In the genomic region with DNA sequence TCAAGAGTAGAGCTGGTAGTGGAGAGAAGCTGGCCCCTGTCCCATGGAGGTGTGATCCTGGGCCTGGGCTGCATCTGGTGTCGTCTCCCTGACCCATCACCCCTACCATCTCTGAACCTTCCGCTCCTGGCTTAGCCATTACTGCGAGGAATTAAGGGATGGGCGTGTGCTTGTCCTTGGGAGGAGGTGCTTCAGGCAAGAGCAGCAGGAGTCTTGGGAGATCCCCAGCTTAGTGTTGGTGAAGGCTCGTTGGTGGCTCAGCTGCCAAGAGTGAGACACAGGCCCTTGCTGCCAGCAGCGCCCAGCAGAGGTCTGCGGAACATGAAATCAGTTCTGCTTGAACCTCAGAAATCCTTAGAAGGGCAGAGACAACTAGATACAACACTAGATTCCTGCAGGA, we compare ENCODE assay signal across 24 cellular contexts. TPM values are rescaled to one million over a fixed set of nuclear protein-coding genes. Genes with fewer than 3 reads are reported as not detected.
A peak's percentile ranks its signal among the peaks of the same experiment; 100 is the strongest.
DNase-seq lines count a peak whose midpoint lies in the region; ATAC-seq, FAIRE-seq and TF ChIP-seq lines count a peak whose summit lies in the region.
"Had no signal": no experiment of that assay in that cellular context is flagged by ENCODE, and none has a peak within 500 bp of the region (broad histone marks: within the 10 kb centered on the region; RNA-seq: fewer than 3 reads in every experiment).

No MANE protein-coding gene starts in this region.

- no peaks in the 10 kb centered on the region for H3K79me1 ChIP-seq in H1 (ENCODE audit: low read depth, low read length)
- no peaks in the 10 kb centered on the region for H3K79me1 ChIP-seq in neuronal stem cell (ENCODE audit: low read depth, low read length)

- CTCF ChIA-PET in H1 (lab: Charles Lee; ENCODE audit: partially characterized antibody), result interaction anchor here (0.7 to 1.7 kb wide), 7 partner anchors 19 to 273 kb away, joined by 3 to 5 read pairs (median 4); partner anchors contain the start of gene FIGLA

- no peak overlapping the region for H3K4me3 Mint-ChIP-seq in T-helper 17 cell
- H3K4me3 Mint-ChIP-seq: CD4-positive, CD25-positive, alpha-beta regulatory T cell had no signal

- H2BK12ac ChIP-seq in H1 (ENCODE audit: low read depth, low read length), result no peak overlapping the region
- H2BK12ac ChIP-seq in neuronal stem cell (ENCODE audit: low read length), result no peak overlapping the region

- H4K91ac ChIP-seq in H1 (replicated peaks; ENCODE audit: insufficient read length, low read length) (no peak overlapping the region), neuronal stem cell (ENCODE audit: low read depth, low read length, poor library complexity) (no peak overlapping the region)

- no peak overlapping the region for H3K56ac ChIP-seq in H1 (replicated peaks; ENCODE audit: insufficient read length, low read depth, low read length)

- no peak overlapping the region for H2BK15ac ChIP-seq in H1 (ENCODE audit: low read length)
- no peak overlapping the region for H2BK15ac ChIP-seq in neuronal stem cell (ENCODE audit: low read length)

- WGBS in H1 (ENCODE audit: extremely low coverage in 1 of 2, insufficient coverage in 1 of 2, insufficient read length in 1 of 2, insufficient replicate concordance in 2 of 2, low coverage in 1 of 2, low lambda C conversion rate in 2 of 2, missing lambda C conversion rate in 1 of 2), 2 experiments, result 73% methylated on average over 7 of the region's 7 CpGs; no CpG with 5 or more reads in 1 of the 2 experiments
- WGBS in neuronal stem cell (ENCODE audit: extremely low coverage in 2 of 2, insufficient read length in 2 of 2, insufficient replicate concordance in 1 of 2), 2 donors, result no CpG with 5 or more reads among the region's 7 CpGs

- no peaks in the 10 kb centered on the region for H4K20me1 ChIP-seq in H1 (replicated peaks in 1 of 2; ENCODE audit: control insufficient read depth in 1 of 2, insufficient read depth in 2 of 2, low read length in 2 of 2)
- H4K20me1 ChIP-seq: BLaER1 had no signal

- no peak overlapping the region for H3K9ac ChIP-seq in H1 (replicated peaks in 1 of 4; ENCODE audit: extremely low read depth in 1 of 4, low read depth in 3 of 4, low read length in 3 of 4)
- peak overlapping the region; percentile 9 for H3K9ac ChIP-seq in neuronal stem cell (ENCODE audit: low read depth, low read length, poor library complexity)
- H3K9ac ChIP-seq: BLaER1, SK-N-SH had no signal

- H3K4me3 ChIP-seq in H1 (ENCODE audit: extremely low read depth in 1 of 4, insufficient read depth in 2 of 4, low read depth in 3 of 4, low read length in 4 of 4), result no peak overlapping the region
- no peak overlapping the region for H3K4me3 ChIP-seq in neuronal stem cell (ENCODE audit: low read length in 2 of 2)
- H3K4me3 ChIP-seq: BLaER1, MG63 had no signal

- peak; percentile 75 for DNase-seq in NCI-H82 (lab: John Stamatoyannopoulos, UW)
- no peak for DNase-seq in H1 (ENCODE audit: low read depth in 1 of 2, low spot score in 2 of 2)
- DNase-seq in iPS-NIHi11 (ENCODE audit: low spot score), result peak; percentile 18
- DNase-seq in neuronal stem cell (ENCODE audit: low spot score), result no peak
- no peak for DNase-seq in T-helper 17 cell
- DNase-seq in ecto neural progenitor cell (ENCODE audit: low spot score), result no peak
- DNase-seq in cortex of kidney (lab: John Stamatoyannopoulos, UW), result no peak
- no peak for DNase-seq in NCI-H446 (lab: John Stamatoyannopoulos, UW)
- DNase-seq: CD4-positive, CD25-positive, alpha-beta regulatory T cell; DMS153; DND-41; KBM-7; MG63; NCI-H2029; NCI-H446 treated with DMSO at 0.1 percent for 48 hours; NCI-H526; SK-N-SH had no signal

- H3K23ac ChIP-seq in H1 (ENCODE audit: insufficient read length), result no peak overlapping the region
- H3K23ac ChIP-seq in neuronal stem cell (ENCODE audit: low read depth, low read length, poor library complexity), result no peak overlapping the region

- TF ChIP-seq RAD21 in H1 (IDR thresholded peaks at IDR 0.05 in 1 of 2, conservative IDR thresholded peaks at IDR 0.05 in 1 of 2; ENCODE audit: low read depth in 2 of 2, low read length in 2 of 2), result no peak

- no peaks in the 10 kb centered on the region for H3K79me2 ChIP-seq in H1 (ENCODE audit: control insufficient read depth in 1 of 2, insufficient read depth in 2 of 2, low read length in 2 of 2)

- H2BK20ac ChIP-seq in H1 (ENCODE audit: low read length), result no peak overlapping the region

- H3K18ac ChIP-seq in H1 (ENCODE audit: extremely low read depth, low read length) (no peak overlapping the region), neuronal stem cell (ENCODE audit: low read length) (peak overlapping the region; percentile 41)

- H3K27me3 Mint-ChIP-seq in T-helper 17 cell, result peaks cover 48% of the 10 kb centered on the region

- no peak overlapping the region for H4K5ac ChIP-seq in H1 (ENCODE audit: insufficient read length, low read depth, low read length)

- FAIRE-seq in H1 (lab: Jason Lieb, UNC), result no peak
- FAIRE-seq: A204.1, GM12892, H54, RCC 7860 had no signal

- H3K23me2 ChIP-seq in H1 (ENCODE audit: low read depth, low read length), result no peaks in the 10 kb centered on the region

- peaks cover 2% of the 10 kb centered on the region for H3K36me3 Mint-ChIP-seq in T-helper 17 cell (ENCODE audit: low read depth)
- H3K36me3 Mint-ChIP-seq: CD4-positive, CD25-positive, alpha-beta regulatory T cell had no signal

- TF ChIP-seq CTCF in H1 (IDR thresholded peaks at IDR 0.05; ENCODE audit: control extremely low read depth in 1 of 3, insufficient read depth in 1 of 3, low read depth in 1 of 3, low read length in 3 of 3), result no peak

- H3K27me3 ChIP-seq in H1 (replicated peaks in 1 of 4; ENCODE audit: control insufficient read depth in 3 of 4, extremely low read depth in 1 of 4, insufficient read depth in 3 of 4, low read length in 3 of 4), result no peaks in the 10 kb centered on the region; a peak in 1 of 7 replicates
- peaks cover 0 to 45% (median 0%) of the 10 kb centered on the region in 3 experiments for H3K27me3 ChIP-seq in neuronal stem cell (ENCODE audit: control insufficient read depth in 3 of 3, insufficient read depth in 3 of 3, low read depth in 1 of 3, low read length in 3 of 3)
- H3K27me3 ChIP-seq: BLaER1, MG63 had no signal

- H3K4me1 ChIP-seq in H1 (replicated peaks in 1 of 4; ENCODE audit: control insufficient read depth in 3 of 4, insufficient read depth in 4 of 4, low read length in 3 of 4) (peaks cover 0 to 2% (median 2%) of the 10 kb centered on the region in 4 experiments; a peak in 3 of 7 replicates), neuronal stem cell (ENCODE audit: control insufficient read depth in 2 of 2, insufficient read depth in 1 of 2, low read depth in 1 of 2, low read length in 2 of 2) (no peaks in the 10 kb centered on the region)

- no peak overlapping the region for H4K8ac ChIP-seq in H1 (ENCODE audit: extremely low read depth, insufficient read depth, low read length)
- no peak overlapping the region for H4K8ac ChIP-seq in neuronal stem cell (ENCODE audit: low read depth, low read length)

- H2AK5ac ChIP-seq in H1 (ENCODE audit: low read depth, low read length) (no peak overlapping the region), neuronal stem cell (ENCODE audit: low read depth, low read length) (no peak overlapping the region)

- H2AFZ ChIP-seq in H1 (ENCODE audit: low read length) (peak overlapping the region; percentile 37; the same call in 1 of the 2 replicates), neuronal stem cell (ENCODE audit: low read length) (no peak overlapping the region)

- no peak overlapping the region for H2BK5ac ChIP-seq in H1 (ENCODE audit: low read depth, low read length)
- no peak overlapping the region for H2BK5ac ChIP-seq in neuronal stem cell (ENCODE audit: low read length)

- no peaks in the 10 kb centered on the region for H3K36me3 ChIP-seq in H1 (ENCODE audit: control insufficient read depth in 2 of 4, insufficient read depth in 4 of 4, low read length in 3 of 4)
- no peaks in the 10 kb centered on the region for H3K36me3 ChIP-seq in neuronal stem cell (replicated peaks in 1 of 2; ENCODE audit: control insufficient read depth in 2 of 2, insufficient read depth in 2 of 2, low read length in 2 of 2)
- H3K36me3 ChIP-seq: BLaER1, MG63 had no signal

- H3K27ac Mint-ChIP-seq in T-helper 17 cell, result no peak overlapping the region
- H3K27ac Mint-ChIP-seq: CD4-positive, CD25-positive, alpha-beta regulatory T cell had no signal

- no peak overlapping the region for H3K4me2 ChIP-seq in H1 (ENCODE audit: insufficient read depth in 1 of 2, low read depth in 2 of 2, low read length in 2 of 2)
- H3K4me2 ChIP-seq in neuronal stem cell (ENCODE audit: insufficient read depth, low read length, poor library complexity, severe bottlenecking), result no peak overlapping the region
- H3K4me2 ChIP-seq: BLaER1, SK-N-SH had no signal

- H3K4ac ChIP-seq in H1 (replicated peaks; ENCODE audit: insufficient read length, low read depth, low read length) (no peak overlapping the region), neuronal stem cell (ENCODE audit: low read length) (no peak overlapping the region)

- H3K9me3 ChIP-seq in H1 (ENCODE audit: insufficient read depth in 2 of 2, low read depth in 1 of 2, low read length in 1 of 2), result no peaks in the 10 kb centered on the region
- peaks cover 0 to under 1% of the 10 kb centered on the region in 2 donors for H3K9me3 ChIP-seq in neuronal stem cell (replicated peaks in 1 of 2; ENCODE audit: control insufficient read depth in 2 of 2, insufficient read depth in 1 of 2, low read depth in 1 of 2, low read length in 2 of 2)
- H3K9me3 ChIP-seq in T-helper 17 cell (ENCODE audit: control insufficient read depth, low read length, poor library complexity, severe bottlenecking), result no peaks in the 10 kb centered on the region
- H3K9me3 ChIP-seq: BLaER1, MG63, SK-N-SH had no signal

- TF ChIP-seq POLR2A in H1 (IDR thresholded peaks at IDR 0.05; ENCODE audit: control extremely low read depth in 1 of 2, low read depth in 2 of 2, low read length in 2 of 2), result no peak

- H3K27ac ChIP-seq in H1 (ENCODE audit: low read depth, low read length) (no peak overlapping the region), neuronal stem cell (replicated peaks; ENCODE audit: low read length) (no peak overlapping the region)
- H3K27ac ChIP-seq: BLaER1 had no signal

- TF ChIP-seq EP300 in H1 (IDR thresholded peaks at IDR 0.05; ENCODE audit: borderline replicate concordance in 1 of 2, low read depth in 2 of 2, low read length in 2 of 2), result no peak

- POLR2A ChIA-PET in H1 (lab: Charles Lee; ENCODE audit: partially characterized antibody), result interaction anchor here (0.6 kb wide), 1 partner anchor 255 kb away, joined by 3 read pairs; no protein-coding TSS in a partner anchor

- H3K14ac ChIP-seq in H1 (ENCODE audit: insufficient read length) (no peak overlapping the region), neuronal stem cell (ENCODE audit: low read length) (peak overlapping the region; percentile 61)

- no peak overlapping the region for H2BK120ac ChIP-seq in H1 (replicated peaks; ENCODE audit: low read depth, low read length)
- no peak overlapping the region for H2BK120ac ChIP-seq in neuronal stem cell (ENCODE audit: low read depth, low read length)

- no peak for ATAC-seq in T-helper 17 cell

- no peaks in the 10 kb centered on the region for H3K4me1 Mint-ChIP-seq in T-helper 17 cell
- H3K4me1 Mint-ChIP-seq: CD4-positive, CD25-positive, alpha-beta regulatory T cell had no signal

RNA-seq across cellular contexts. Expression of gene TGFA, which starts 59.9 kb away (rescaled TPM):
- 2.8 and 3.7 TPM in 2 replicates for total RNA-seq in H1 (2021; fragmentation: NEBNext Ultra II Directional; extraction: Animal tissue kit (Norgen Biotek cat#: 25700))
- polyA plus RNA-seq in H1 (2011; rRNA removed), result 1.8 and 2.1 TPM in 2 replicates
- 1.8 TPM for polyA plus RNA-seq in H1 (2011; cell fraction: cytosol; rRNA removed)
- polyA plus RNA-seq in H1 (2011; cell fraction: nucleus; rRNA removed), result 2.7 TPM
- polyA plus RNA-seq in H1 (2012, experiment 1 of 2), result 1.4 to 2.2 TPM (median 1.7 TPM) in 4 replicates
- 0.81 TPM for polyA plus RNA-seq in H1 (2012, experiment 2 of 2)
- polyA plus RNA-seq in H1 (2013, experiment 1 of 2), result 2.1 TPM
- 3.0 TPM for polyA plus RNA-seq in H1 (2013, experiment 2 of 2)
- 2.2 and 2.7 TPM in 2 replicates for polyA minus RNA-seq in H1 (2011; rRNA and poly(A)+ RNA removed)
- polyA minus RNA-seq in H1 (2011; cell fraction: cytosol; rRNA and poly(A)+ RNA removed), result 1.8 TPM
- 3.5 TPM for polyA minus RNA-seq in H1 (2011; cell fraction: nucleus; rRNA and poly(A)+ RNA removed)
- 0.25 TPM for polyA plus RNA-seq in neuronal stem cell (2013, experiment 1 of 2)
- 0.25 TPM for polyA plus RNA-seq in neuronal stem cell (2013, experiment 2 of 2)
- 1 to 10 TPM; 1.9 to 3.8 TPM for total RNA-seq in T-helper 17 cell
- total RNA-seq: OCI-LY7 had no signal
- polyA plus RNA-seq: AG04450, SK-N-SH had no signal

Comparison
In these comparisons a context has a peak if more than half of its experiments do, and no peak if none do; other contexts are left out.
1. DNase-seq: peak in NCI-H82 (single experiment) and iPS-NIHi11 (single experiment); none in H1 (0 of 2), neuronal stem cell (single experiment), T-helper 17 cell (0 of 3), ecto neural progenitor cell (single experiment), cortex of kidney (single experiment) and NCI-H446 (0 of 2).